ENCODE assay signal across 1 cellular context in the genomic region with DNA sequence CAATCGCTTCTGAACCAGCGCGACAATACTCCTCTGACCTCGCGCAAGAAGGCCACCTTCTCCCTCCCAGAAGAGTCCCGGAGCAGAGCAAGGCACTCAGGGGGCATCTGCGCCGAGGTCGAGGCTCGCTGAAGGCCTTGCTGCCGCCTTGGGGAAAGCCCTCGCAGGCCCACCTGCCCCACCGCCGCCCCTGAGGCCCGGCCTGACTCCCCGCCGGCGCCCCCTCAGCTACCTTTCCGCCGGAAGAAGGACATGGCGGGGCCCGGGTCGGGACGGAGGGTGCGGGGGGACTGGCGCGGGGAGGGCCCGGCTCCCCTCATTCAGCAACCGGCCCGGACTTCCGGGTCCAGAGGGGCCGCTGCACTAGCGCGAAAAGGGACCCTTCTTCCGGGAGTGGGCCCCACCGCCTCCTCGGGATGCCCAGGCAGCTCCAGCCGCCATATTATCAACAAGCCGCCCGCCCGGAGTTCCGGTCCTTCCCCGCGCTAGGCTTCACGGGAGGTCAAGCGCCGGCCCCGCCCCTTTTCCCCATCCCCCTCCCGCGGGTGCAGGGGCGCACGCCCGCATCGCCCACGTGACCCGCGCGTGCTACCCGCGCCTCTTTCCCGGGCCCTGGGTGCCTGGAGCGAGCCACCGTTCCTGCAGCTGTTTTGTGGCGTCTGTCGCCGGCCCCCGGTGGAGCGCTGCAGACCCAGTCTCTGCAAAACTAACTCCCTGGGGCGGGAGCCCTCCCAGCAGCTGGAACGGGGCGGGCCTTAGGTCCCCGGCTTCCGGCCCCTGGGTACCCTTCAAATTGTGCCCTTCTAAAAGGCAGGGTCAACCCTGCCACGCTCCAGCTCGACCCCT.
A peak's percentile ranks its signal among the peaks of the same experiment; 100 is the strongest.
TF ChIP-seq lines count a peak whose summit lies in the region.

TSS of gene AKAP10 (minus strand) at position 469 of the 846 bp plus-strand sequence. CDS start at position 320, 149 bp downstream.

TF ChIP-seq in Ishikawa, 13 proteins besides CTCF, POLR2A, EP300 and RAD21 (continued from another document):
- TF ChIP-seq REST (IDR thresholded peaks at IDR 0.05; ENCODE audit: low read depth): 0 out of 2 replicates have a peak, but pooled peaks have one; percentile 4
- no peak for TF ChIP-seq EGR1 (IDR thresholded peaks at IDR 0.05)
- TF ChIP-seq CREB1 (IDR thresholded peaks at IDR 0.05; ENCODE audit: low read depth): no peak
- peak; percentile 98 for TF ChIP-seq MAX (IDR thresholded peaks at IDR 0.05)
- TF ChIP-seq TCF12 (IDR thresholded peaks at IDR 0.05; ENCODE audit: low read depth): peak; percentile 73; the same call in 1 of the 2 replicates
- TF ChIP-seq FOXM1 (IDR thresholded peaks at IDR 0.05; ENCODE audit: borderline replicate concordance, low read depth): no peak; the same call in 1 of the 2 replicates
- TF ChIP-seq YY1 (IDR thresholded peaks at IDR 0.05; ENCODE audit: low read depth): peak; percentile 91
- TF ChIP-seq USF1 (IDR thresholded peaks at IDR 0.05): peak; percentile 98
- peak; percentile 80 for TF ChIP-seq TAF1 (IDR thresholded peaks at IDR 0.05; ENCODE audit: low read depth)
